Comparison of ENCODE assay signal across 21 cellular contexts in genomic region chr15:79455361-79455760, GRCh38. TPM values are rescaled to one million over a fixed set of nuclear protein-coding genes. Genes with fewer than 3 reads are reported as not detected.
DNase-seq lines count a peak whose midpoint lies in the region; FAIRE-seq lines count a peak whose summit lies in the region.
"Had no signal": no experiment of that assay in that cellular context is flagged by ENCODE, and none has a peak within 500 bp of the region (broad histone marks: within the 10 kb centered on the region; RNA-seq: fewer than 3 reads in every experiment).

No MANE protein-coding gene starts in this region.

- peak; percentile 87 for FAIRE-seq in urothelium cell line (lab: Jason Lieb, UNC)
- FAIRE-seq: G401.6, HTR-8/SVneo had no signal

- DNase-seq in EL (peak; percentile 39), M059J (ENCODE audit: low read depth) (peak; percentile 7), ecto neural progenitor cell (ENCODE audit: low spot score) (peak; percentile 16), urothelium cell line (ENCODE audit: low spot score) (peak; percentile 69), OCI-M1 (lab: John Stamatoyannopoulos, UW) (no peak), germinal center (ENCODE audit: low spot score) (no peak)
- no peak for DNase-seq in stimulated activated CD8-positive, alpha-beta memory T cell treated with anti-CD3 and anti-CD28 coated beads, Interleukin-4, amount 100 ng/mL, for 48 hours
- DNase-seq: ACHN, C1 segment of cervical spinal cord, DMS79, H9, Karpas-422, NCI-H1092 treated with DMSO at 0.1 percent for 48 hours, NCI-H2081, NCI-H2171 treated with DMSO at 0.1 percent for 48 hours, NCI-H510A, NCI-H774, RPMI8226, SHP77 treated with DMSO at 0.1 percent for 48 hours had no signal

RNA-seq across cellular contexts. Expression of gene MINAR1, which starts 23.2 kb away (rescaled TPM):
- 0.84 and 2.5 TPM in 2 replicates for total RNA-seq in M059J (2014; rRNA removed; shearing (Covaris generic))

Comparison
In these comparisons a context has a peak if more than half of its experiments do, and no peak if none do; other contexts are left out.
1. DNase-seq: peak in EL (single experiment), M059J (single experiment), ecto neural progenitor cell (single experiment) and urothelium cell line (single experiment); none in OCI-M1 (single experiment), germinal center (single experiment) and stimulated activated CD8-positive, alpha-beta memory T cell treated with anti-CD3 and anti-CD28 coated beads, Interleukin-4, amount 100 ng/mL, for 48 hours (single experiment).